Comparison of ENCODE assay signal across 8 cellular contexts in the genomic region with DNA sequence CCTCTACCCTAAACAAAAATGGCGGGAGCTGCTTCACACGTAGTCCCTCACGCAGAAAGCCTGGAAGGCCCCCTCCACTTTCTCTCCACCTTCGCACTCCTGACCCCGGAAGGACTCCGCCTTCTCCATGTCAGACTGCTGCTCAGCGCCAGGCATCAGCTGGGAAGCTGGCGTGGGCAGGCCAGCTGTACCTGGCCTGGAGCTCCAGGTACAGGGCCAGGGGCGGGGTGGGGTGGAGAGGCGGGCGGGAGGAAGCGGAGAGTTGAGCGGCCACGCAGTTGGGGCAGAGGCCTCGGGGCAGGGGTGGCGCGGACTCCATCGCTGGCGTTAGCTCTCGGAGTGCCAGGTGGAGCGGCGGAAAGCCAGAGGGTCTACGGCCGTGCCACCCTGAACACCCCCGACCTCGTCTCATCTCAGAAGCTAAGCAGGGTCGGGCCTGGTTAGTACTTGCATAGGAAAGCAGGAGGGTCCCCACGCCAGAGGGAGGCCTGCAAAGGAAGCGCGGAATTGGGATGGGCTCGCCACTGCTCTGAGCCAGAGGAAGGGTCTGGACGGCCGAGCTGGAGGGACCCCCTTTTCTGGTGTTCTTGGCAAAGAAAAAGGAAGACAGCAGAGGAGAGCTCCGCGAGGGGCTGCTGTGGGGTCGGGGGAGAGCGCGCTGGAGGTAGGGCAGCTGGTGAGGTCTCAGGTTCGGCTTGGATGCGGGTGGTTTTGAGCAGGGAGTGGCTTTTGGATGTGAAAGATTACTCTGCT.
DNase-seq lines count a peak whose midpoint lies in the region; ATAC-seq lines count a peak whose summit lies in the region.

A gene with protein sequence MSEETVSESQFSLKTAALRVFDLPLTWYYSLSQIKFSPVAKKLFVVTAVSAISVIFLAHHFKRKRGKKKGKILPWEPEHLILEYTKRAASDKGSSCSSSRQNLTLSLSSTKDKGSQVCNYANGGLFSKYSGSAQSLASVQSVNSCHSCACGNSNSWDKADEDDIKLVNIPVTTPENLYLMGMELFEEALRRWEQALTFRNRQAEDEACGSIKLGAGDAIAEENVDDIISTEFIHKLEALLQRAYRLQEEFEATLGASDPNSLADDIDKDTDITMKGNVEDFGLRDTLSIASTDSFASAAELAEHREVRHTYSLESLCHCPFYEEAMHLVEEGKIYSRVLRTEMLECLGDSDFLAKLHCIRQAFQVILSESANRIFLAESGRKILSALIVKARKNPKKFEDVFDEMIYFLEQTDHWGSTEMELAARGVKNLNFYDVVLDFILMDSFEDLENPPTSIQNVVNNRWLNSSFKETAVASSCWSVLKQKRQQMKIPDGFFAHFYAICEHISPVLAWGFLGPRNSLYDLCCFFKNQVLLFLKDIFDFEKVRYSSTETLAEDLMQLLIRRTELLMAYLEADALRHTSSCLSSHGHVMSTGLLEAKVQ (plus strand): TSS at position 121 of the 753 bp plus-strand sequence. CDS start 3,604 bp downstream, outside the sequence.

- DNase-seq in NCI-H2029 treated with DMSO at 0.1 percent for 48 hours (lab: John Stamatoyannopoulos, UW): peak; percentile 86
- peak; percentile 82 for DNase-seq in T-helper 9 cell
- peak; percentile 92 for DNase-seq in astrocyte of the hippocampus (ENCODE audit: low read depth, low spot score)
- DNase-seq in hippocampal formation (lab: John Stamatoyannopoulos, UW): peak; percentile 88 to 92
- peak; percentile 86 for DNase-seq in retina
- no peak for DNase-seq in cortex of kidney (lab: John Stamatoyannopoulos, UW)

- peak; percentile 95 for ATAC-seq in GM18511 (IDR thresholded peaks at IDR 0.05; ENCODE audit: unreplicated experiment)
- peak; percentile 93 for ATAC-seq in HG03025 (IDR thresholded peaks at IDR 0.05; ENCODE audit: low FRiP score, unreplicated experiment)
